1 cellular context compared by ENCODE assay signal in the genomic region with DNA sequence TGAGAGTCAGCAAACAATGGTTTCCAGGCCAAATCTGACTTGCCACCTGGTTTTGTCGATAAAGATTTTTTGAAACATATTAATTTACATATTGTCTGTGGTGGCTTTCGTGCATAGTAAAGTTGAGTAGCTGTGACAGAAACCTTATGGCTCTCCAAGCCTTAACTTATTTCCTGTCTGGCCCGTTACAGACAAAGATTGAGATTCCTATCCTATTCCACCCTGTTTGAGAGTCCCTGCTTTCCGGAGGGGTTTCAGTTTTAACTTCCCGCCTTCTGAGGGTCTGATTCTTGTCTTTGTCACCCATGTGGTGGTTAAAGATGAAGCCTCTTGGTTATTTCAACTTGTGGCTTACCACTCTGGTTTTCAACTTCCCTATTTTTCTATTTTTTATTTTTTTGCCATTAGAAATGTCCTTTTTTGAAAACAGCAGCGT.
TF ChIP-seq lines count a peak whose summit lies in the region.

No MANE protein-coding gene starts in this region.

TF ChIP-seq in GM12878, 131 proteins besides CTCF, POLR2A, EP300 and RAD21 (continued from another document):
- TF ChIP-seq, protein P1, sequence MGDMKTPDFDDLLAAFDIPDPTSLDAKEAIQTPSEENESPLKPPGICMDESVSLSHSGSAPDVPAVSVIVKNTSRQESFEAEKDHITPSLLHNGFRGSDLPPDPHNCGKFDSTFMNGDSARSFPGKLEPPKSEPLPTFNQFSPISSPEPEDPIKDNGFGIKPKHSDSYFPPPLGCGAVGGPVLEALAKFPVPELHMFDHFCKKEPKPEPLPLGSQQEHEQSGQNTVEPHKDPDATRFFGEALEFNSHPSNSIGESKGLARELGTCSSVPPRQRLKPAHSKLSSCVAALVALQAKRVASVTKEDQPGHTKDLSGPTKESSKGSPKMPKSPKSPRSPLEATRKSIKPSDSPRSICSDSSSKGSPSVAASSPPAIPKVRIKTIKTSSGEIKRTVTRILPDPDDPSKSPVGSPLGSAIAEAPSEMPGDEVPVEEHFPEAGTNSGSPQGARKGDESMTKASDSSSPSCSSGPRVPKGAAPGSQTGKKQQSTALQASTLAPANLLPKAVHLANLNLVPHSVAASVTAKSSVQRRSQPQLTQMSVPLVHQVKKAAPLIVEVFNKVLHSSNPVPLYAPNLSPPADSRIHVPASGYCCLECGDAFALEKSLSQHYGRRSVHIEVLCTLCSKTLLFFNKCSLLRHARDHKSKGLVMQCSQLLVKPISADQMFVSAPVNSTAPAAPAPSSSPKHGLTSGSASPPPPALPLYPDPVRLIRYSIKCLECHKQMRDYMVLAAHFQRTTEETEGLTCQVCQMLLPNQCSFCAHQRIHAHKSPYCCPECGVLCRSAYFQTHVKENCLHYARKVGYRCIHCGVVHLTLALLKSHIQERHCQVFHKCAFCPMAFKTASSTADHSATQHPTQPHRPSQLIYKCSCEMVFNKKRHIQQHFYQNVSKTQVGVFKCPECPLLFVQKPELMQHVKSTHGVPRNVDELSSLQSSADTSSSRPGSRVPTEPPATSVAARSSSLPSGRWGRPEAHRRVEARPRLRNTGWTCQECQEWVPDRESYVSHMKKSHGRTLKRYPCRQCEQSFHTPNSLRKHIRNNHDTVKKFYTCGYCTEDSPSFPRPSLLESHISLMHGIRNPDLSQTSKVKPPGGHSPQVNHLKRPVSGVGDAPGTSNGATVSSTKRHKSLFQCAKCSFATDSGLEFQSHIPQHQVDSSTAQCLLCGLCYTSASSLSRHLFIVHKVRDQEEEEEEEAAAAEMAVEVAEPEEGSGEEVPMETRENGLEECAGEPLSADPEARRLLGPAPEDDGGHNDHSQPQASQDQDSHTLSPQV (IDR thresholded peaks at IDR 0.05): no peak
- TF ChIP-seq, protein P2, sequence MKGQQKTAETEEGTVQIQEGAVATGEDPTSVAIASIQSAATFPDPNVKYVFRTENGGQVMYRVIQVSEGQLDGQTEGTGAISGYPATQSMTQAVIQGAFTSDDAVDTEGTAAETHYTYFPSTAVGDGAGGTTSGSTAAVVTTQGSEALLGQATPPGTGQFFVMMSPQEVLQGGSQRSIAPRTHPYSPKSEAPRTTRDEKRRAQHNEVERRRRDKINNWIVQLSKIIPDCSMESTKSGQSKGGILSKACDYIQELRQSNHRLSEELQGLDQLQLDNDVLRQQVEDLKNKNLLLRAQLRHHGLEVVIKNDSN (IDR thresholded peaks at IDR 0.05; ENCODE audit: borderline replicate concordance, extremely low read length, insufficient read depth, low read depth, low read length): no peak
- TF ChIP-seq WRNIP1 (IDR thresholded peaks at IDR 0.05; ENCODE audit: borderline replicate concordance, low read depth, low read length) (no peak), FOS (IDR thresholded peaks at IDR 0.05; ENCODE audit: borderline replicate concordance, extremely low read depth, insufficient read length) (no peak), CREM (IDR thresholded peaks at IDR 0.05; ENCODE audit: low read depth) (no peak; the same call in 1 of the 2 replicates), ATF7 (IDR thresholded peaks at IDR 0.05; ENCODE audit: low read depth) (peak; percentile 40; the same call in 1 of the 2 replicates), PAX8 (IDR thresholded peaks at IDR 0.05) (no peak), STAT3 (IDR thresholded peaks at IDR 0.05; ENCODE audit: low read depth, low read length) (no peak), KAT2A (conservative IDR thresholded peaks at IDR 0.05; ENCODE audit: control insufficient read depth, low read depth, low read length) (no peak), IKZF1 (conservative IDR thresholded peaks at IDR 0.05) (peak; percentile 68), ZSCAN29 (IDR thresholded peaks at IDR 0.05) (no peak), RELA (IDR thresholded peaks at IDR 0.05; ENCODE audit: borderline replicate concordance, partially characterized antibody) (no peak), SMC3 (IDR thresholded peaks at IDR 0.05; ENCODE audit: borderline replicate concordance, low read length) (0 out of 2 replicates have a peak, but pooled peaks have one; percentile 6), SREBF1 (IDR thresholded peaks at IDR 0.05; ENCODE audit: low read length) (no peak), FOXM1 (IDR thresholded peaks at IDR 0.05; ENCODE audit: low read depth, low read length) (peak; percentile 75), SUPT20H (IDR thresholded peaks at IDR 0.05; ENCODE audit: borderline replicate concordance, control insufficient read depth, low read depth, low read length) (no peak)
- TF ChIP-seq, protein P3, sequence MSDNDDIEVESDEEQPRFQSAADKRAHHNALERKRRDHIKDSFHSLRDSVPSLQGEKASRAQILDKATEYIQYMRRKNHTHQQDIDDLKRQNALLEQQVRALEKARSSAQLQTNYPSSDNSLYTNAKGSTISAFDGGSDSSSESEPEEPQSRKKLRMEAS (IDR thresholded peaks at IDR 0.05; ENCODE audit: low read depth, low read length): 0 out of 2 replicates have a peak, but pooled peaks have one; percentile 28
- TF ChIP-seq, protein P4, sequence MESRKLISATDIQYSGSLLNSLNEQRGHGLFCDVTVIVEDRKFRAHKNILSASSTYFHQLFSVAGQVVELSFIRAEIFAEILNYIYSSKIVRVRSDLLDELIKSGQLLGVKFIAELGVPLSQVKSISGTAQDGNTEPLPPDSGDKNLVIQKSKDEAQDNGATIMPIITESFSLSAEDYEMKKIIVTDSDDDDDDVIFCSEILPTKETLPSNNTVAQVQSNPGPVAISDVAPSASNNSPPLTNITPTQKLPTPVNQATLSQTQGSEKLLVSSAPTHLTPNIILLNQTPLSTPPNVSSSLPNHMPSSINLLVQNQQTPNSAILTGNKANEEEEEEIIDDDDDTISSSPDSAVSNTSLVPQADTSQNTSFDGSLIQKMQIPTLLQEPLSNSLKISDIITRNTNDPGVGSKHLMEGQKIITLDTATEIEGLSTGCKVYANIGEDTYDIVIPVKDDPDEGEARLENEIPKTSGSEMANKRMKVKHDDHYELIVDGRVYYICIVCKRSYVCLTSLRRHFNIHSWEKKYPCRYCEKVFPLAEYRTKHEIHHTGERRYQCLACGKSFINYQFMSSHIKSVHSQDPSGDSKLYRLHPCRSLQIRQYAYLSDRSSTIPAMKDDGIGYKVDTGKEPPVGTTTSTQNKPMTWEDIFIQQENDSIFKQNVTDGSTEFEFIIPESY (IDR thresholded peaks at IDR 0.05): no peak
